ENCODE assay signal across 8 cellular contexts in genomic region chr16:30095166-30096078, GRCh38. TPM values are rescaled to one million over a fixed set of nuclear protein-coding genes. Genes with fewer than 3 reads are reported as not detected.
DNase-seq lines count a peak whose midpoint lies in the region; ATAC-seq, FAIRE-seq and TF ChIP-seq lines count a peak whose summit lies in the region.

No MANE protein-coding gene starts in this region.

- peaks cover 29% of the 10 kb centered on the region for H3K36me3 Mint-ChIP-seq in WTC11

- no peak for TF ChIP-seq EP300 in gastroesophageal sphincter (IDR thresholded peaks at IDR 0.05)

- peak overlapping the region; percentile 89 for H3K27ac Mint-ChIP-seq in WTC11

- peaks cover 16% of the 10 kb centered on the region for H3K27me3 Mint-ChIP-seq in WTC11 (ENCODE audit: low read depth)

- peak overlapping the region; percentile 89 to 98 (median 96) for H3K27ac ChIP-seq in gastroesophageal sphincter

- FAIRE-seq in H54 (lab: Jason Lieb, UNC), result no peak

- TF ChIP-seq POLR2A in gastroesophageal sphincter (IDR thresholded peaks at IDR 0.05) (no peak), H54 (IDR thresholded peaks at IDR 0.05; ENCODE audit: low read depth, low read length) (no peak)

- H3K4me3 Mint-ChIP-seq in WTC11, result peak overlapping the region; percentile 75

- ATAC-seq in WTC11, result peak; percentile 0; the same call in 1 of the 2 replicates
- ATAC-seq in gastroesophageal sphincter, result no peak
- no peak for ATAC-seq in GM21367 (IDR thresholded peaks at IDR 0.05; ENCODE audit: unreplicated experiment)

- H3K4me1 Mint-ChIP-seq in WTC11, result peaks cover 20% of the 10 kb centered on the region

- no peak for TF ChIP-seq CTCF in GM12875 (IDR thresholded peaks at IDR 0.05; ENCODE audit: borderline replicate concordance, insufficient read depth, low read depth, low read length)
- TF ChIP-seq CTCF in WTC11 (IDR thresholded peaks at IDR 0.05), result no peak
- no peak for TF ChIP-seq CTCF in gastroesophageal sphincter (IDR thresholded peaks at IDR 0.05)

- peaks cover 22% of the 10 kb centered on the region for H3K9me3 Mint-ChIP-seq in WTC11

- H3K27me3 ChIP-seq in gastroesophageal sphincter, result no peaks in the 10 kb centered on the region

- H3K36me3 ChIP-seq in gastroesophageal sphincter, result peaks cover 0 to 24% of the 10 kb centered on the region in 2 donors

- POLR2A ChIA-PET in WTC11 (lab: Charles Lee), result interaction anchor here (1.5 kb wide), 1 partner anchor 19 kb away, joined by 3 read pairs; no protein-coding TSS in a partner anchor

- CTCF ChIA-PET in WTC11 (lab: Charles Lee), result interaction anchor here (0.5 to 4.2 kb wide), 5 partner anchors 17 to 314 kb away, joined by 3 to 33 read pairs (median 7); partner anchors contain the start of gene ALDOA

- DNase-seq in WTC11 (ENCODE audit: low spot score) (no peak), skeletal muscle cell (ENCODE audit: low read depth) (no peak), H54 (ENCODE audit: insufficient read length, low spot score) (no peak), RKO (ENCODE audit: low spot score) (no peak), NCI-H2107 treated with DMSO at 0.1 percent for 48 hours (lab: John Stamatoyannopoulos, UW; ENCODE audit: unreplicated experiment) (no peak)

- 67% methylated on average over 1 of the region's 47 CpGs; no CpG with 5 or more reads in 1 of the 2 donors for WGBS in gastroesophageal sphincter (ENCODE audit: low coverage in 1 of 2), 2 donors

- H3K4me3 ChIP-seq in GM12875 (ENCODE audit: low read depth, low read length), result peak overlapping the region; percentile 35
- H3K4me3 ChIP-seq in gastroesophageal sphincter, result peak overlapping the region; percentile 86 to 96
- H3K4me3 ChIP-seq in skeletal muscle cell (ENCODE audit: low read depth, low read length), result peak overlapping the region; percentile 58

- H3K4me1 ChIP-seq in gastroesophageal sphincter, result peaks cover 3 to 56% (median 34%) of the 10 kb centered on the region in 3 donors

- H3K9me3 ChIP-seq in gastroesophageal sphincter, result peaks cover 0 to 19% (median 0%) of the 10 kb centered on the region in 3 donors

TF ChIP-seq in WTC11, 78 proteins besides CTCF, POLR2A, EP300 and RAD21:
- TF ChIP-seq FOXK1 (CRISPR knock-in tag; IDR thresholded peaks at IDR 0.05), result no peak
- 0 out of 2 replicates have a peak, but pooled peaks have one; percentile 23 for TF ChIP-seq CREB1 (CRISPR knock-in tag; IDR thresholded peaks at IDR 0.05)
- TF ChIP-seq MLX (CRISPR knock-in tag; IDR thresholded peaks at IDR 0.05), result no peak
- TF ChIP-seq RORB (CRISPR knock-in tag; IDR thresholded peaks at IDR 0.05), result no peak

RNA-seq across cellular contexts. Expression of gene YPEL3, which starts 0.6 kb away (rescaled TPM):
- total RNA-seq in WTC11 (2021), result 43.7 to 52.7 TPM (median 51.7 TPM) in 3 replicates
- total RNA-seq in gastroesophageal sphincter, result 100 to 1,000 TPM in 1 of 4 donors, 10 to 100 TPM in 3; 76.9 to 105 (median 80.2) TPM

RNA-seq across cellular contexts. Expression of gene TBX6, which starts 3.7 kb away (rescaled TPM):
- total RNA-seq in WTC11 (2021), result 5.1 to 7.6 TPM (median 6.6 TPM) in 3 replicates
- total RNA-seq in gastroesophageal sphincter, result under 1 TPM; 0.40 to 0.84 (median 0.45) TPM

RNA-seq across cellular contexts. Expression of gene GDPD3, which starts 17.9 kb away (rescaled TPM):
- total RNA-seq in WTC11 (2021) (1.5 to 2.5 TPM (median 1.8 TPM) in 3 replicates), gastroesophageal sphincter (1 to 10 TPM; 1.1 to 3.1 (median 1.9) TPM)

RNA-seq across cellular contexts. Expression of gene PPP4C, which starts 19.6 kb away (rescaled TPM):
- 159 to 164 TPM (median 161 TPM) in 3 replicates for total RNA-seq in WTC11 (2021)
- total RNA-seq in gastroesophageal sphincter, result 10 to 100 TPM; 41.2 to 58.5 (median 48.6) TPM

RNA-seq across cellular contexts. Expression of gene MAPK3, which starts 27.6 kb away (rescaled TPM):
- total RNA-seq in WTC11 (2021), result 35.9 to 38.2 TPM (median 36.9 TPM) in 3 replicates
- 10 to 100 TPM; 39.2 to 61.4 (median 48.4) TPM for total RNA-seq in gastroesophageal sphincter

Comparison
In these comparisons a context has a peak if more than half of its experiments do, and no peak if none do; other contexts are left out.
1. H3K4me3 ChIP-seq: peak in every context shown above with its lines; median percentile 91 in gastroesophageal sphincter; 58 in skeletal muscle cell; 35 in GM12875.